Comparison of ENCODE assay signal across 19 cellular contexts in the genomic region with DNA sequence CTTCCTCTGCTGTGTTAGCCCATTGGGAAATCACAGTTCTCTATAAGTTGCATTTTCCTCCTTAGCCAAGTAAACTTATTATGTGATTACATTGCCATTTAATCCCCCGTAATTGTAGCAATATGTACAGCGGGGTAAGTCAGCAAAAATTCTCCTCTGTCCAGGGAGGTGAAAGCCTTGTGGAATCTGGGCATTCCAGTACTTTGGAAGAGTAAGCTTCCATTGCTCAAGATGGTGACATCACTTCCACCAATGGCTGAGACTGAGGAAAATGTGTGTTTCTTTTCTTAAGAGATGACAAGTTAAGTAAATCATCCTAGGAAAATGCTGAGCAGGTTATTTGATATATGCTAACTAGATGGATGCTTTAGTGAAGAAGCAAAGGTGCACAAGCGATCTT.
"Had no signal": no experiment of that assay in that cellular context is flagged by ENCODE, and none has a peak within 500 bp of the region (broad histone marks: within the 10 kb centered on the region; RNA-seq: fewer than 3 reads in every experiment).

No MANE protein-coding gene starts in this region.

- H3K27me3 ChIP-seq: breast epithelium, gastrocnemius medialis, heart right ventricle, neutrophil, tibial artery had no signal

- H3K27ac ChIP-seq: breast epithelium, gastrocnemius medialis, heart right ventricle, neutrophil, skin epidermis, tibial artery had no signal

- H3K9me3 ChIP-seq: breast epithelium, gastrocnemius medialis, heart right ventricle, neutrophil, tibial artery had no signal

- ATAC-seq: gastrocnemius medialis; heart right ventricle; left colon; stimulated activated naive B cell treated with anti-CD40 and anti-IgM and Interleukin-4, amounts not matched to agents 10 μg/mL and 1 μg/mL and 100 μg/mL, for 72 hours; T-helper 17 cell had no signal

- H3K4me1 ChIP-seq: breast epithelium had no signal

- H3K4me3 ChIP-seq: breast epithelium, gastrocnemius medialis, heart right ventricle, lung, skin epidermis, tibial artery had no signal

- DNase-seq: activated CD4-positive, alpha-beta T cell treated with anti-CD3 and anti-CD28 coated beads, Interleukin-2, amount 10 ng/mL, durations not matched to agents 7 days and 5 days; activated gamma-delta T cell treated with Interleukin-2 at 50 U/mL for 16 hours; anterior cingulate cortex; dermis blood vessel endothelial cell; endodermal cell; gastrocnemius medialis; heart right ventricle; left colon; naive B cell; retina; stimulated activated CD4-positive, alpha-beta T cell treated with anti-CD3 and anti-CD28 coated beads, Interleukin-15, amount 100 ng/mL, for 24 hours; stimulated activated CD4-positive, alpha-beta T cell treated with anti-CD3 and anti-CD28 coated beads, Interleukin-4, amount 100 ng/mL, for 1 hour; stimulated activated naive B cell treated with anti-CD40 and anti-IgM and Interleukin-4, amounts not matched to agents 10 μg/mL and 1 μg/mL and 100 μg/mL, for 72 hours; T-helper 17 cell; tibial artery had no signal

- H3K36me3 ChIP-seq: breast epithelium, gastrocnemius medialis, heart right ventricle, neutrophil, tibial artery had no signal
